25 cellular contexts compared by ENCODE assay signal in genomic region chrX:48815266-48815665, GRCh38. TPM values are rescaled to one million over a fixed set of nuclear protein-coding genes. Genes with fewer than 3 reads are reported as not detected.
DNase-seq lines count a peak whose midpoint lies in the region; FAIRE-seq and TF ChIP-seq lines count a peak whose summit lies in the region.
"Had no signal": no experiment of that assay in that cellular context is flagged by ENCODE, and none has a peak within 500 bp of the region (broad histone marks: within the 10 kb centered on the region; RNA-seq: fewer than 3 reads in every experiment).

No MANE protein-coding gene starts in this region.

- no peak overlapping the region for H3K4me2 ChIP-seq in OCI-LY1 (ENCODE audit: low read length)
- H3K4me2 ChIP-seq: A549; BLaER1 treated with 17β-estradiol and CSF1 and Interleukin-3, amounts not matched to agents 10 nM and 100 nM had no signal

- intact Hi-C loops in kidney (cut with DNase I) = no loop called here

- no peak for FAIRE-seq in kidney (lab: Jason Lieb, UNC)
- FAIRE-seq: A549, D721Med, GM12892, H1 had no signal

- H3K79me2 ChIP-seq in OCI-LY1 (ENCODE audit: insufficient read depth, low read length) = no peaks in the 10 kb centered on the region

- H3K4me1 ChIP-seq in OCI-LY1 (ENCODE audit: insufficient read depth, low read length, severe bottlenecking) (no peaks in the 10 kb centered on the region), kidney (ENCODE audit: control insufficient read depth in 1 of 2, insufficient read depth in 1 of 2, low read depth in 1 of 2, low read length in 2 of 2) (no peaks in the 10 kb centered on the region)
- H3K4me1 ChIP-seq: A549, BE2C had no signal

- no peaks in the 10 kb centered on the region for H3K9me3 Mint-ChIP-seq in activated naive CD4-positive, alpha-beta T cell treated with anti-CD3 and anti-CD28 coated beads, Interleukin-2, amount 10 ng/mL, durations not matched to agents 7 days and 5 days
- H3K9me3 Mint-ChIP-seq: CD4-positive, alpha-beta T cell; CD8-positive, alpha-beta memory T cell had no signal

- H3K36me3 ChIP-seq in OCI-LY1 (ENCODE audit: insufficient read depth, low read length) (no peaks in the 10 kb centered on the region), kidney (ENCODE audit: control insufficient read depth in 1 of 2, insufficient read depth in 2 of 2, low read length in 2 of 2) (peaks cover 8 to 9% of the 10 kb centered on the region in 2 donors)
- H3K36me3 ChIP-seq: BE2C had no signal

- H3K27ac ChIP-seq in OCI-LY1 (ENCODE audit: low read depth, low read length, poor library complexity, severe bottlenecking) (no peak overlapping the region), kidney (ENCODE audit: low read depth in 2 of 2, low read length in 2 of 2) (no peak overlapping the region)
- H3K27ac ChIP-seq: A549; BLaER1 treated with 17β-estradiol and CSF1 and Interleukin-3, amounts not matched to agents 10 nM and 100 nM had no signal

- H3K9me2 ChIP-seq in OCI-LY1 (ENCODE audit: low read depth, low read length) = no peaks in the 10 kb centered on the region

- no peak overlapping the region for H3K9ac ChIP-seq in OCI-LY1 (ENCODE audit: low read length)
- H3K9ac ChIP-seq in kidney (ENCODE audit: low read length in 2 of 2) = no peak overlapping the region
- H3K9ac ChIP-seq: BLaER1 treated with 17β-estradiol and CSF1 and Interleukin-3, amounts not matched to agents 10 nM and 100 nM had no signal

- no peak overlapping the region for H3K4me3 ChIP-seq in OCI-LY1 (ENCODE audit: low read depth, low read length, poor library complexity, severe bottlenecking)
- H3K4me3 ChIP-seq in kidney (ENCODE audit: low read length in 2 of 2) = no peak overlapping the region
- H3K4me3 ChIP-seq: A549; BLaER1 treated with 17β-estradiol and CSF1 and Interleukin-3, amounts not matched to agents 10 nM and 100 nM had no signal

- peaks cover 6% of the 10 kb centered on the region for H3K4me1 Mint-ChIP-seq in activated naive CD4-positive, alpha-beta T cell treated with anti-CD3 and anti-CD28 coated beads, Interleukin-2, amount 10 ng/mL, durations not matched to agents 7 days and 5 days
- H3K4me1 Mint-ChIP-seq: CD8-positive, alpha-beta memory T cell had no signal

- no peaks in the 10 kb centered on the region for H3K9me3 ChIP-seq in OCI-LY1 (ENCODE audit: low read length)
- no peaks in the 10 kb centered on the region for H3K9me3 ChIP-seq in kidney (ENCODE audit: control insufficient read depth in 1 of 2, low read length in 2 of 2)
- H3K9me3 ChIP-seq: A549; BE2C; BLaER1 treated with 17β-estradiol and CSF1 and Interleukin-3, amounts not matched to agents 10 nM and 100 nM had no signal

- DNase-seq in activated naive CD4-positive, alpha-beta T cell treated with anti-CD3 and anti-CD28 coated beads, Interleukin-2, amount 10 ng/mL, durations not matched to agents 7 days and 5 days = no peak
- no peak for DNase-seq in activated naive CD4-positive, alpha-beta T cell treated with Interleukin-2 at 50 U/mL for 16 hours
- DNase-seq in ELF-1 (ENCODE audit: low read depth, low spot score) = peak; percentile 60
- DNase-seq in kidney = peak; percentile 46
- no peak for DNase-seq in GF-D8 (lab: John Stamatoyannopoulos, UW)
- DNase-seq in effector CD8-positive, alpha-beta T cell (lab: John Stamatoyannopoulos, UW) = no peak
- DNase-seq: 8988T; ACHN; AML-193; BE2C; CD4-positive, alpha-beta T cell; CD8-positive, alpha-beta memory T cell; DMS 273 treated with DMSO at 0.1 percent for 48 hours; DMS79; EL; H7; HCEC 1CT had no signal

- TF ChIP-seq CTCF in OCI-LY1 (IDR thresholded peaks at IDR 0.05; ENCODE audit: low read length) = peak; percentile 41; the same call in 1 of the 2 replicates
- TF ChIP-seq CTCF in kidney (IDR thresholded peaks at IDR 0.05; ENCODE audit: borderline replicate concordance, extremely low read depth, insufficient read depth) = no peak

- H3K36me3 Mint-ChIP-seq in activated naive CD4-positive, alpha-beta T cell treated with anti-CD3 and anti-CD28 coated beads, Interleukin-2, amount 10 ng/mL, durations not matched to agents 7 days and 5 days = peaks cover 19% of the 10 kb centered on the region

- H3K27me3 ChIP-seq in OCI-LY1 (ENCODE audit: insufficient read depth, low read length) = no peaks in the 10 kb centered on the region
- H3K27me3 ChIP-seq: BE2C had no signal

- H3K4me3 Mint-ChIP-seq in activated naive CD4-positive, alpha-beta T cell treated with anti-CD3 and anti-CD28 coated beads, Interleukin-2, amount 10 ng/mL, durations not matched to agents 7 days and 5 days = no peak overlapping the region
- H3K4me3 Mint-ChIP-seq: CD14-positive monocyte; CD4-positive, alpha-beta T cell; CD8-positive, alpha-beta memory T cell had no signal

- no peaks in the 10 kb centered on the region for H3F3A ChIP-seq in OCI-LY1 (ENCODE audit: insufficient read depth, low read length)

- no peaks in the 10 kb centered on the region for H3K27me3 Mint-ChIP-seq in activated naive CD4-positive, alpha-beta T cell treated with anti-CD3 and anti-CD28 coated beads, Interleukin-2, amount 10 ng/mL, durations not matched to agents 7 days and 5 days
- H3K27me3 Mint-ChIP-seq: CD4-positive, alpha-beta T cell had no signal

- peak overlapping the region; percentile 37 for H3K27ac Mint-ChIP-seq in activated naive CD4-positive, alpha-beta T cell treated with anti-CD3 and anti-CD28 coated beads, Interleukin-2, amount 10 ng/mL, durations not matched to agents 7 days and 5 days
- H3K27ac Mint-ChIP-seq: CD14-positive monocyte; CD4-positive, alpha-beta T cell had no signal

- CTCF ChIA-PET in activated naive CD4-positive, alpha-beta T cell treated with anti-CD3 and anti-CD28 coated beads, Interleukin-2, amount 10 ng/mL, durations not matched to agents 7 days and 5 days (lab: Charles Lee) = no interaction called here

- no peak overlapping the region for H2AFZ ChIP-seq in OCI-LY1 (ENCODE audit: low read length)

- H4K20me1 ChIP-seq in OCI-LY1 (ENCODE audit: insufficient read depth, low read length) = no peaks in the 10 kb centered on the region

RNA-seq across cellular contexts. Expression of gene ERAS, which starts 11.0 kb away (rescaled TPM):
- 0.19 TPM for total RNA-seq in kidney
- 0.43 TPM for polyA plus RNA-seq in kidney (ENCODE audit: insufficient read depth, low read depth, low replicate concordance)
- total RNA-seq: CD4-positive, alpha-beta T cell; H1 had no signal
- polyA plus RNA-seq: CD14-positive monocyte; CD8-positive, alpha-beta memory T cell had no signal

RNA-seq across cellular contexts. Expression of gene HDAC6, which starts 13.4 kb away (rescaled TPM):
- total RNA-seq in kidney = 96.9 TPM
- 123 TPM for polyA plus RNA-seq in kidney (ENCODE audit: insufficient read depth, low read depth, low replicate concordance)

RNA-seq across cellular contexts. Expression of gene PCSK1N, which starts 20.1 kb away (rescaled TPM):
- 131 TPM for total RNA-seq in kidney
- polyA plus RNA-seq in kidney (ENCODE audit: insufficient read depth, low read depth, low replicate concordance) = 331 TPM
- polyA plus RNA-seq: CD14-positive monocyte had no signal

RNA-seq across cellular contexts. Expression of gene GATA1, which starts 28.9 kb away (rescaled TPM):
- 0.60 TPM for total RNA-seq in kidney
- not detected for polyA plus RNA-seq in kidney (ENCODE audit: insufficient read depth, low read depth, low replicate concordance)
- total RNA-seq: CD4-positive, alpha-beta T cell; CD8-positive, alpha-beta memory T cell; G401; H1; H7 had no signal
- polyA plus RNA-seq: A549; CD14-positive monocyte; CD8-positive, alpha-beta memory T cell had no signal

RNA-seq across cellular contexts. Expression of gene GLOD5, which starts 53.7 kb away (rescaled TPM):
- 0.94 TPM for total RNA-seq in kidney
- polyA plus RNA-seq in kidney (ENCODE audit: insufficient read depth, low read depth, low replicate concordance) = 12.6 TPM
- total RNA-seq: CD4-positive, alpha-beta T cell; CD8-positive, alpha-beta memory T cell; G401; H1; H7 had no signal
- polyA plus RNA-seq: A549; CD14-positive monocyte; CD8-positive, alpha-beta memory T cell had no signal

Comparison
In these comparisons a context has a peak if more than half of its experiments do, and no peak if none do; other contexts are left out.
1. DNase-seq: peak in ELF-1 (single experiment) and kidney (single experiment); none in activated naive CD4-positive, alpha-beta T cell treated with anti-CD3 and anti-CD28 coated beads, Interleukin-2, amount 10 ng/mL, durations not matched to agents 7 days and 5 days (single experiment), activated naive CD4-positive, alpha-beta T cell treated with Interleukin-2 at 50 U/mL for 16 hours (single experiment), GF-D8 (single experiment) and effector CD8-positive, alpha-beta T cell (single experiment).